In genomic region chr9:99513441-99514112, GRCh38 we compare ENCODE assay signal across 11 cellular contexts.
DNase-seq lines count a peak whose midpoint lies in the region; ATAC-seq and TF ChIP-seq lines count a peak whose summit lies in the region.
"Had no signal": no experiment of that assay in that cellular context is flagged by ENCODE, and none has a peak within 500 bp of the region (broad histone marks: within the 10 kb centered on the region; RNA-seq: fewer than 3 reads in every experiment).

No MANE protein-coding gene starts in this region.

- no peak overlapping the region for H3K4me3 ChIP-seq in hepatocyte

- no peaks in the 10 kb centered on the region for H3K9me3 Mint-ChIP-seq in activated naive CD4-positive, alpha-beta T cell treated with anti-CD3 and anti-CD28 coated beads, Interleukin-2, amount 10 ng/mL, durations not matched to agents 7 days and 5 days

- no peak for TF ChIP-seq CTCF in hepatocyte (IDR thresholded peaks at IDR 0.05; ENCODE audit: poor library complexity)

- H3K36me3 Mint-ChIP-seq in activated naive CD4-positive, alpha-beta T cell treated with anti-CD3 and anti-CD28 coated beads, Interleukin-2, amount 10 ng/mL, durations not matched to agents 7 days and 5 days, result no peaks in the 10 kb centered on the region

- no peaks in the 10 kb centered on the region for H3K4me1 ChIP-seq in hepatocyte (ENCODE audit: insufficient read depth)

- H3K4me1 Mint-ChIP-seq in activated naive CD4-positive, alpha-beta T cell treated with anti-CD3 and anti-CD28 coated beads, Interleukin-2, amount 10 ng/mL, durations not matched to agents 7 days and 5 days, result no peaks in the 10 kb centered on the region

- DNase-seq in hepatocyte (ENCODE audit: low spot score), result peak; percentile 10
- no peak for DNase-seq in SKM-1 (lab: John Stamatoyannopoulos, UW; ENCODE audit: unreplicated experiment)
- no peak for DNase-seq in stimulated activated naive CD4-positive, alpha-beta T cell (lab: John Stamatoyannopoulos, UW)
- no peak for DNase-seq in iPS-NIHi11 (ENCODE audit: low spot score)
- no peak for DNase-seq in activated naive CD4-positive, alpha-beta T cell treated with anti-CD3 and anti-CD28 coated beads, Interleukin-2, amount 10 ng/mL, durations not matched to agents 7 days and 5 days
- DNase-seq: activated gamma-delta T cell treated with Interleukin-2 at 50 U/mL for 16 hours, dermis blood vessel endothelial cell, head of caudate nucleus had no signal

- no peak overlapping the region for H3K27ac Mint-ChIP-seq in activated naive CD4-positive, alpha-beta T cell treated with anti-CD3 and anti-CD28 coated beads, Interleukin-2, amount 10 ng/mL, durations not matched to agents 7 days and 5 days

- WGBS in hepatocyte (ENCODE audit: low lambda C conversion rate, missing lambda C conversion rate), result 66% methylated on average over 2 of the region's 2 CpGs

- H3K27me3 Mint-ChIP-seq in activated naive CD4-positive, alpha-beta T cell treated with anti-CD3 and anti-CD28 coated beads, Interleukin-2, amount 10 ng/mL, durations not matched to agents 7 days and 5 days, result peaks cover 15% of the 10 kb centered on the region

- no peaks in the 10 kb centered on the region for H3K9me3 ChIP-seq in hepatocyte (ENCODE audit: low read depth)

- no peaks in the 10 kb centered on the region for H3K36me3 ChIP-seq in hepatocyte (replicated peaks; ENCODE audit: insufficient read depth, low read depth)

- H3K79me2 ChIP-seq in hepatocyte, result no peaks in the 10 kb centered on the region

- no peaks in the 10 kb centered on the region for H4K20me1 ChIP-seq in hepatocyte (ENCODE audit: insufficient read depth, poor library complexity, severe bottlenecking)

- no peak overlapping the region for H3K27ac ChIP-seq in hepatocyte

- ATAC-seq in GM18519 (IDR thresholded peaks at IDR 0.05; ENCODE audit: low FRiP score, unreplicated experiment) (peak; percentile 49), GM21526 (IDR thresholded peaks at IDR 0.05; ENCODE audit: low FRiP score, unreplicated experiment) (peak; percentile 64), HG03139 (IDR thresholded peaks at IDR 0.05; ENCODE audit: unreplicated experiment) (peak; percentile 50)

- H3K4me2 ChIP-seq in hepatocyte, result no peak overlapping the region

- H2AFZ ChIP-seq in hepatocyte, result no peak overlapping the region

- CTCF ChIA-PET in activated naive CD4-positive, alpha-beta T cell treated with anti-CD3 and anti-CD28 coated beads, Interleukin-2, amount 10 ng/mL, durations not matched to agents 7 days and 5 days (lab: Charles Lee), result no interaction called here

- no peaks in the 10 kb centered on the region for H3K27me3 ChIP-seq in hepatocyte

- no peak overlapping the region for H3K4me3 Mint-ChIP-seq in activated naive CD4-positive, alpha-beta T cell treated with anti-CD3 and anti-CD28 coated beads, Interleukin-2, amount 10 ng/mL, durations not matched to agents 7 days and 5 days

- H3K9me2 ChIP-seq in hepatocyte (replicated peaks; ENCODE audit: insufficient read depth), result no peaks in the 10 kb centered on the region
